Comparison of ENCODE assay signal across 8 cellular contexts in genomic region chrX:100413231-100413630, GRCh38. TPM values are rescaled to one million over a fixed set of nuclear protein-coding genes. Genes with fewer than 3 reads are reported as not detected.
DNase-seq lines count a peak whose midpoint lies in the region; ATAC-seq and TF ChIP-seq lines count a peak whose summit lies in the region.

No MANE protein-coding gene starts in this region.

- H3K4me1 ChIP-seq in BLaER1 = no peaks in the 10 kb centered on the region
- H3K4me1 ChIP-seq in ascending aorta = peaks cover 0 to 3% of the 10 kb centered on the region in 2 donors
- H3K4me1 ChIP-seq in iPS-20b (ENCODE audit: insufficient read depth, low read length) = peaks cover 9% of the 10 kb centered on the region
- no peaks in the 10 kb centered on the region for H3K4me1 ChIP-seq in testis

- H3K27ac ChIP-seq in BLaER1 = no peak overlapping the region
- H3K27ac ChIP-seq in ascending aorta = no peak overlapping the region
- no peak overlapping the region for H3K27ac ChIP-seq in iPS-20b (ENCODE audit: low read length)
- H3K27ac ChIP-seq in testis = no peak overlapping the region

- H3K36me3 ChIP-seq in BLaER1 (no peaks in the 10 kb centered on the region), ascending aorta (no peaks in the 10 kb centered on the region), iPS-20b (ENCODE audit: insufficient read depth, low read depth, low read length) (no peaks in the 10 kb centered on the region), testis (ENCODE audit: low read depth, missing control alignments) (no peaks in the 10 kb centered on the region)

- in situ Hi-C loops in GM13976 (cut with MboI; ENCODE audit: low sequenced_read_pairs, unreplicated experiment) = no loop called here

- H3K27me3 ChIP-seq in BLaER1 (peaks cover 49% of the 10 kb centered on the region), ascending aorta (no peaks in the 10 kb centered on the region), iPS-20b (ENCODE audit: insufficient read depth, low read length) (peaks cover 48% of the 10 kb centered on the region), testis (no peaks in the 10 kb centered on the region)

- peak overlapping the region; percentile 46 for H3K4me2 ChIP-seq in BLaER1

- WGBS in testis, 2 donors = 14 to 15% methylated on average over 5 of the region's 5 CpGs

- TF ChIP-seq CTCF in GM13976 (IDR thresholded peaks at IDR 0.05; ENCODE audit: borderline replicate concordance, control extremely low read depth, extremely low read depth, insufficient read depth, missing control alignments) (peak; percentile 17), ascending aorta (IDR thresholded peaks at IDR 0.05) (peak in 2 of 3 experiments; percentile 39 to 54), testis (IDR thresholded peaks at IDR 0.05) (peak in 2 of 3 experiments; percentile 12 to 32)

- H3K4me3 ChIP-seq in BLaER1 = no peak overlapping the region
- peak overlapping the region in 1 of 2 donors; percentile 16 for H3K4me3 ChIP-seq in ascending aorta
- peak overlapping the region; percentile 40; the same call in 1 of the 2 replicates for H3K4me3 ChIP-seq in iPS-20b (ENCODE audit: low read length)
- no peak overlapping the region for H3K4me3 ChIP-seq in testis

- DNase-seq in GM13976 (ENCODE audit: low spot score) (peak; percentile 47), NCI-H2227 (lab: John Stamatoyannopoulos, UW; ENCODE audit: unreplicated experiment) (peak; percentile 77), ascending aorta (ENCODE audit: low spot score in 2 of 2) (no peak), testis (peak; percentile 59), DMS79 (lab: John Stamatoyannopoulos, UW) (no peak)

- no peaks in the 10 kb centered on the region for H4K20me1 ChIP-seq in BLaER1

- H3K9me3 ChIP-seq in BLaER1 (peaks cover 28% of the 10 kb centered on the region), ascending aorta (no peaks in the 10 kb centered on the region), iPS-20b (ENCODE audit: insufficient read depth, low read depth, low read length) (no peaks in the 10 kb centered on the region), testis (no peaks in the 10 kb centered on the region)

- peak; percentile 80 for ATAC-seq in HG03060 (IDR thresholded peaks at IDR 0.05; ENCODE audit: low read depth, unreplicated experiment)

- H3K9ac ChIP-seq in BLaER1 (no peak overlapping the region), iPS-20b (ENCODE audit: low read depth, low read length) (no peak overlapping the region)

- intact Hi-C loops in ascending aorta (cut with DNase I) = no loop called here
- intact Hi-C loops in testis (cut with DNase I; ENCODE audit: low total_unique reads) = no loop called here

- no peak for TF ChIP-seq POLR2A in testis (IDR thresholded peaks at IDR 0.05)

RNA-seq across cellular contexts. Expression of gene PCDH19, which starts 3.2 kb away (rescaled TPM):
- total RNA-seq in ascending aorta (11.0 TPM), testis (1 to 10 TPM; 3.4 to 4.5 TPM)
- polyA plus RNA-seq in testis (ENCODE audit: insufficient read depth, low read depth, low replicate concordance) = 1.9 TPM

Comparison
In these comparisons a context has a peak if more than half of its experiments do, and no peak if none do; other contexts are left out.
1. DNase-seq: peak in GM13976 (single experiment), NCI-H2227 (single experiment) and testis (single experiment); none in ascending aorta (0 of 2) and DMS79 (single experiment).
2. Peak in every context shown above with its lines, with median percentiles within 50 percentile points of each other: CTCF ChIP-seq.